8 cellular contexts compared by ENCODE assay signal in genomic region chr1:168603501-168604107, GRCh38. TPM values are rescaled to one million over a fixed set of nuclear protein-coding genes. Genes with fewer than 3 reads are reported as not detected.
A peak's percentile ranks its signal among the peaks of the same experiment; 100 is the strongest.
DNase-seq lines count a peak whose midpoint lies in the region; ATAC-seq and TF ChIP-seq lines count a peak whose summit lies in the region.

No MANE protein-coding gene starts in this region.

- DNase-seq in BJ (ENCODE audit: low read depth) (no peak), MG63 (peak; percentile 60), RWPE2 (ENCODE audit: low spot score) (no peak), foreskin keratinocyte (peak in 1 of 2 donors; percentile 48), omental fat pad (ENCODE audit: low spot score) (peak; percentile 50), thoracic aorta (ENCODE audit: low spot score) (peak; percentile 30)
- peak; percentile 51 for DNase-seq in activated T-helper 2 cell treated with anti-CD3 and anti-CD28 coated beads, Interferon-gamma antibody, Interleukin-2, Interleukin-4, amounts not matched to agents 10 μg/mL and 5 μg/mL and 100 μg/mL, durations not matched to agents 14 hours and 24 hours and 36 hours (ENCODE audit: low spot score)

- H3K4me1 ChIP-seq in RWPE2 (ENCODE audit: insufficient read depth, poor library complexity, severe bottlenecking) = peaks cover 2% of the 10 kb centered on the region
- H3K4me1 ChIP-seq in foreskin keratinocyte = no peaks in the 10 kb centered on the region
- peaks cover 10 to 22% of the 10 kb centered on the region in 2 donors for H3K4me1 ChIP-seq in thoracic aorta (ENCODE audit: control insufficient read depth in 1 of 2, low read depth in 2 of 2)

- no peaks in the 10 kb centered on the region for H3K27me3 ChIP-seq in BJ (ENCODE audit: control insufficient read depth, insufficient read depth, low read length)
- H3K27me3 ChIP-seq in MG63 = peaks cover 9% of the 10 kb centered on the region
- no peaks in the 10 kb centered on the region for H3K27me3 ChIP-seq in RWPE2 (ENCODE audit: insufficient read depth, poor library complexity, severe bottlenecking)
- H3K27me3 ChIP-seq in foreskin keratinocyte = no peaks in the 10 kb centered on the region
- H3K27me3 ChIP-seq in thoracic aorta (replicated peaks; ENCODE audit: insufficient read depth) = no peaks in the 10 kb centered on the region

- POLR2A ChIA-PET in BJ (lab: Charles Lee) = no interaction called here

- H3K9me3 ChIP-seq in MG63 = no peaks in the 10 kb centered on the region
- no peaks in the 10 kb centered on the region for H3K9me3 ChIP-seq in RWPE2 (ENCODE audit: severe bottlenecking)
- no peaks in the 10 kb centered on the region for H3K9me3 ChIP-seq in thoracic aorta

- TF ChIP-seq CTCF in BJ (IDR thresholded peaks at IDR 0.05; ENCODE audit: insufficient read depth, low read depth, low read length) (peak; percentile 81), RWPE2 (IDR thresholded peaks at IDR 0.05; ENCODE audit: poor library complexity, severe bottlenecking) (peak; percentile 65), foreskin keratinocyte (conservative IDR thresholded peaks at IDR 0.05) (peak; percentile 89), omental fat pad (IDR thresholded peaks at IDR 0.05) (peak in 1 of 3 donors; percentile 57), thoracic aorta (IDR thresholded peaks at IDR 0.05) (peak; percentile 84)

- no peaks in the 10 kb centered on the region for H3K36me3 Mint-ChIP-seq in activated T-helper 2 cell treated with anti-CD3 and anti-CD28 coated beads, Interferon-gamma antibody, Interleukin-2, Interleukin-4, amounts not matched to agents 10 μg/mL and 5 μg/mL and 100 μg/mL, durations not matched to agents 14 hours and 24 hours and 36 hours (ENCODE audit: low read depth)

- peaks cover 5% of the 10 kb centered on the region for H3K4me1 Mint-ChIP-seq in activated T-helper 2 cell treated with anti-CD3 and anti-CD28 coated beads, Interferon-gamma antibody, Interleukin-2, Interleukin-4, amounts not matched to agents 10 μg/mL and 5 μg/mL and 100 μg/mL, durations not matched to agents 14 hours and 24 hours and 36 hours (ENCODE audit: low read depth)

- H3K27ac ChIP-seq in RWPE2 (ENCODE audit: poor library complexity, severe bottlenecking) = no peak overlapping the region
- H3K27ac ChIP-seq in foreskin keratinocyte = no peak overlapping the region
- H3K27ac ChIP-seq in thoracic aorta = no peak overlapping the region

- H3K4me3 Mint-ChIP-seq in activated T-helper 2 cell treated with anti-CD3 and anti-CD28 coated beads, Interferon-gamma antibody, Interleukin-2, Interleukin-4, amounts not matched to agents 10 μg/mL and 5 μg/mL and 100 μg/mL, durations not matched to agents 14 hours and 24 hours and 36 hours (ENCODE audit: low read depth) = no peak overlapping the region

- no peaks in the 10 kb centered on the region for H3K36me3 ChIP-seq in BJ (ENCODE audit: control insufficient read depth, insufficient read depth, low read length)
- no peaks in the 10 kb centered on the region for H3K36me3 ChIP-seq in MG63
- H3K36me3 ChIP-seq in RWPE2 (ENCODE audit: low read depth) = no peaks in the 10 kb centered on the region
- H3K36me3 ChIP-seq in thoracic aorta = no peaks in the 10 kb centered on the region

- H3K4me3 ChIP-seq in BJ (ENCODE audit: low read depth, low read length) (no peak overlapping the region), MG63 (no peak overlapping the region), RWPE2 (ENCODE audit: severe bottlenecking) (no peak overlapping the region), thoracic aorta (no peak overlapping the region)

- no peak overlapping the region for H3K27ac Mint-ChIP-seq in activated T-helper 2 cell treated with anti-CD3 and anti-CD28 coated beads, Interferon-gamma antibody, Interleukin-2, Interleukin-4, amounts not matched to agents 10 μg/mL and 5 μg/mL and 100 μg/mL, durations not matched to agents 14 hours and 24 hours and 36 hours

- CTCF ChIA-PET in BJ (lab: Yijun Ruan, JAX) = interaction anchor here (0.6 to 3.5 kb wide), 32 partner anchors 9 to 945 kb away, joined by 3 to 52 read pairs (median 5); partner anchors contain the start of gene NME7

- intact Hi-C loops in activated T-helper 2 cell treated with anti-CD3 and anti-CD28 coated beads, Interferon-gamma antibody, Interleukin-2, Interleukin-4, amounts not matched to agents 10 μg/mL and 5 μg/mL and 100 μg/mL, durations not matched to agents 14 hours and 24 hours and 36 hours (cut with micrococcal nuclease) = loop anchor here (1.0 to 10.0 kb wide), 5 partner anchors 166 to 943 kb away; partner anchors contain the start of gene ATP1B1

- H3K27me3 Mint-ChIP-seq in activated T-helper 2 cell treated with anti-CD3 and anti-CD28 coated beads, Interferon-gamma antibody, Interleukin-2, Interleukin-4, amounts not matched to agents 10 μg/mL and 5 μg/mL and 100 μg/mL, durations not matched to agents 14 hours and 24 hours and 36 hours (ENCODE audit: low read depth) = peaks cover 11% of the 10 kb centered on the region

- ATAC-seq in GM19463 (IDR thresholded peaks at IDR 0.05; ENCODE audit: unreplicated experiment) = peak; percentile 83
- ATAC-seq in RWPE2 (ENCODE audit: low read depth) = peak; percentile 83
- peak; percentile 90 for ATAC-seq in foreskin keratinocyte
- ATAC-seq in omental fat pad (ENCODE audit: low FRiP score) = no peak
- no peak for ATAC-seq in thoracic aorta (ENCODE audit: insufficient number of reproducible peaks, low FRiP score, low read depth)

- H3K9me3 Mint-ChIP-seq in activated T-helper 2 cell treated with anti-CD3 and anti-CD28 coated beads, Interferon-gamma antibody, Interleukin-2, Interleukin-4, amounts not matched to agents 10 μg/mL and 5 μg/mL and 100 μg/mL, durations not matched to agents 14 hours and 24 hours and 36 hours = no peaks in the 10 kb centered on the region

RNA-seq across cellular contexts. Expression of gene XCL1, which starts 27.2 kb away (rescaled TPM):
- polyA plus RNA-seq in BJ (2011; rRNA removed) = not detected in 2 replicates
- not detected in 2 replicates for polyA minus RNA-seq in BJ (2011; rRNA and poly(A)+ RNA removed)
- not detected in 2 replicates for total RNA-seq in MG63 (2014; rRNA removed; shearing (Covaris generic); ENCODE audit: low replicate concordance)
- total RNA-seq in activated T-helper 2 cell treated with anti-CD3 and anti-CD28 coated beads, Interferon-gamma antibody, Interleukin-2, Interleukin-4, amounts not matched to agents 10 μg/mL and 5 μg/mL and 100 μg/mL, durations not matched to agents 14 hours and 24 hours and 36 hours = 75.2 and 76.2 TPM in 2 replicates
- total RNA-seq in foreskin keratinocyte = not detected in 2 replicates
- polyA plus RNA-seq in foreskin keratinocyte = not detected in 2 replicates
- 1 to 10 TPM in 1 of 4 donors, under 1 TPM in 1, not detected in 2; 0.28 to 1.3 TPM for total RNA-seq in omental fat pad
- under 1 TPM in 1 of 2 donors, not detected in 1; 0.54 TPM for total RNA-seq in thoracic aorta

RNA-seq across cellular contexts. Expression of gene XCL2, which starts 59.8 kb away (rescaled TPM):
- polyA plus RNA-seq in BJ (2011; rRNA removed) = not detected in 2 replicates
- not detected in 2 replicates for polyA minus RNA-seq in BJ (2011; rRNA and poly(A)+ RNA removed)
- not detected in 2 replicates for total RNA-seq in MG63 (2014; rRNA removed; shearing (Covaris generic); ENCODE audit: low replicate concordance)
- 208 and 211 TPM in 2 replicates for total RNA-seq in activated T-helper 2 cell treated with anti-CD3 and anti-CD28 coated beads, Interferon-gamma antibody, Interleukin-2, Interleukin-4, amounts not matched to agents 10 μg/mL and 5 μg/mL and 100 μg/mL, durations not matched to agents 14 hours and 24 hours and 36 hours
- not detected in 2 replicates for total RNA-seq in foreskin keratinocyte
- polyA plus RNA-seq in foreskin keratinocyte = not detected in 2 replicates
- total RNA-seq in omental fat pad = 1 to 10 TPM in 1 of 4 donors, not detected in 3; 1.6 TPM
- not detected for total RNA-seq in thoracic aorta

Comparison
In these comparisons a context has a peak if more than half of its experiments do, and no peak if none do; other contexts are left out.
1. DNase-seq: peak in MG63 (single experiment), activated T-helper 2 cell treated with anti-CD3 and anti-CD28 coated beads, Interferon-gamma antibody, Interleukin-2, Interleukin-4, amounts not matched to agents 10 μg/mL and 5 μg/mL and 100 μg/mL, durations not matched to agents 14 hours and 24 hours and 36 hours (single experiment), omental fat pad (single experiment) and thoracic aorta (single experiment); none in BJ (single experiment) and RWPE2 (single experiment).
2. ATAC-seq: peak in GM19463 (single experiment), RWPE2 (single experiment) and foreskin keratinocyte (single experiment); none in omental fat pad (single experiment) and thoracic aorta (single experiment).
3. RNA of gene XCL1, which starts 27.2 kb away (total RNA-seq): 75.2 to 76.2 TPM in activated T-helper 2 cell treated with anti-CD3 and anti-CD28 coated beads, Interferon-gamma antibody, Interleukin-2, Interleukin-4, amounts not matched to agents 10 μg/mL and 5 μg/mL and 100 μg/mL, durations not matched to agents 14 hours and 24 hours and 36 hours; 0.54 TPM in thoracic aorta, 0.28 to 1.3 TPM in omental fat pad, not detected in MG63 and not detected in foreskin keratinocyte; every median in the first group is over 10 times any median in the second.
4. RNA of gene XCL2, which starts 59.8 kb away (total RNA-seq): 208 to 211 TPM in activated T-helper 2 cell treated with anti-CD3 and anti-CD28 coated beads, Interferon-gamma antibody, Interleukin-2, Interleukin-4, amounts not matched to agents 10 μg/mL and 5 μg/mL and 100 μg/mL, durations not matched to agents 14 hours and 24 hours and 36 hours; 1.6 TPM in omental fat pad, not detected in thoracic aorta, not detected in MG63 and not detected in foreskin keratinocyte; every median in the first group is over 10 times any median in the second.